In the genomic region with DNA sequence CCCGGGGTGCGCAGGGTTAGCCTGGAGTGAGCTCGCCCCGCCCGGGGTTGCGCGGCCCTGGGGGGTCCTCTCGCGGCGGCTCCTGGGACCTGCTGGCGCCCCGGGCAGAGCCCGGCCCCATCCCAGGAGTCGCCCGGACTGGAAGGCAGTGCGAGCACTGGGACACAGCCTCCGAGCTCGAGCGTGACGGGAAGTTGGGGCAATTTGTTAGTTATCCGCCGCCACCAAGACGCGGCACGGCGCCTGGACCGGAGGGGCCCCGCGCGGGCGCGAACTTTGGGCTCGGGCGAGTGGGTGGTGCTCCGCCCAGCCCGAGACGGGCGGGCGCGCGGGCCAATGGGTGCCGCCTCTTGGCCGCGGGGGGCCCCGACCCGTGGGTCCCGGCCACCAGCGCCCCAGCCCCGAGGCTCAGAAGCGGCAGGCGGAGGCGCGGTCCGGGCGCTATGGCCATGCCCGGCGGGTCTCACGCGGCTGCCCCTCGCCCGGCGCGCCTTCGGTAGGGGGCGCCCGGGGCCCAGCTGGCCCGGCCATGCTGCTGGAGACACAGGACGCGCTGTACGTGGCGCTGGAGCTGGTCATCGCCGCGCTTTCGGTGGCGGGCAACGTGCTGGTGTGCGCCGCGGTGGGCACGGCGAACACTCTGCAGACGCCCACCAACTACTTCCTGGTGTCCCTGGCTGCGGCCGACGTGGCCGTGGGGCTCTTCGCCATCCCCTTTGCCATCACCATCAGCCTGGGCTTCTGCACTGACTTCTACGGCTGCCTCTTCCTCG, we compare ENCODE assay signal across 9 cellular contexts. TPM values are rescaled to one million over a fixed set of nuclear protein-coding genes. Genes with fewer than 3 reads are reported as not detected.
DNase-seq lines count a peak whose midpoint lies in the region; ATAC-seq, FAIRE-seq and TF ChIP-seq lines count a peak whose summit lies in the region.
"Had no signal": no experiment of that assay in that cellular context is flagged by ENCODE, and none has a peak within 500 bp of the region (broad histone marks: within the 10 kb centered on the region; RNA-seq: fewer than 3 reads in every experiment).

A gene (plus strand): TSS at position 411 of the 773 bp plus-strand sequence. CDS start 119 bp downstream, at position 530.

- 17% methylated on average over 2 of the region's 90 CpGs for WGBS in SK-N-SH (ENCODE audit: low lambda C conversion rate)

- H4K20me1 ChIP-seq in SK-N-SH (ENCODE audit: insufficient read depth), result no peaks in the 10 kb centered on the region

- peak within 1 kb of the TSS; percentile 57 to 71 for H3K4me3 ChIP-seq in SK-N-SH (ENCODE audit: low read depth in 2 of 2, low read length in 1 of 2)
- H3K4me3 ChIP-seq in ascending aorta, result peak within 1 kb of the TSS; percentile 55 to 68
- peak within 1 kb of the TSS; percentile 51 to 66 for H3K4me3 ChIP-seq in right atrium auricular region

- no peaks in the 10 kb centered on the region for H3K36me3 ChIP-seq in SK-N-SH (replicated peaks in 1 of 2; ENCODE audit: control insufficient read depth in 1 of 2, insufficient read depth in 2 of 2, low read length in 1 of 2)
- no peaks in the 10 kb centered on the region for H3K36me3 ChIP-seq in ascending aorta
- H3K36me3 ChIP-seq in right atrium auricular region, result no peaks in the 10 kb centered on the region

- ATAC-seq in HG03045 (IDR thresholded peaks at IDR 0.05; ENCODE audit: unreplicated experiment), result no peak

- peak; percentile 96 for FAIRE-seq in HTR-8/SVneo (lab: Jason Lieb, UNC)
- FAIRE-seq: G401.6 had no signal

- TF ChIP-seq RAD21 in SK-N-SH (IDR thresholded peaks at IDR 0.05; ENCODE audit: low read length), result peak; percentile 54

- H3F3A ChIP-seq in SK-N-SH (replicated peaks; ENCODE audit: insufficient read depth), result no peaks in the 10 kb centered on the region

- peak; percentile 11 for DNase-seq in NCI-H1694 treated with DMSO at 0.1 percent for 48 hours (lab: John Stamatoyannopoulos, UW)
- DNase-seq in NCI-H1694 (lab: John Stamatoyannopoulos, UW), result no peak
- peak; percentile 93 for DNase-seq in HTR-8/SVneo (ENCODE audit: insufficient read length, low spot score)
- peak; percentile 94 for DNase-seq in SK-N-SH
- DNase-seq in ascending aorta (ENCODE audit: low spot score in 2 of 2), result no peak
- DNase-seq in right atrium auricular region (ENCODE audit: low spot score), result peak; percentile 62
- DNase-seq in putamen (ENCODE audit: low spot score), result peak; percentile 42

- TF ChIP-seq CTCF in SK-N-SH (IDR thresholded peaks at IDR 0.05) (peak; percentile 51), ascending aorta (IDR thresholded peaks at IDR 0.05) (peak; percentile 29 to 43 (median 32)), right atrium auricular region (IDR thresholded peaks at IDR 0.05) (peak; percentile 52 to 61)

- H3K4me1 ChIP-seq in SK-N-SH (ENCODE audit: control insufficient read depth in 1 of 2, insufficient read depth in 2 of 2, low read depth in 1 of 2, low read length in 1 of 2) (peaks cover 0 to 7% of the 10 kb centered on the region in 2 experiments; a peak in 1 of 4 replicates), ascending aorta (peaks cover 5 to 9% of the 10 kb centered on the region in 2 donors), right atrium auricular region (peaks cover 0 to 30% of the 10 kb centered on the region in 2 donors)

- TF ChIP-seq EP300 in SK-N-SH (IDR thresholded peaks at IDR 0.05; ENCODE audit: borderline replicate concordance in 1 of 2, low read depth in 1 of 2, low read length in 1 of 2), result no peak

- CTCF ChIA-PET in SK-N-SH (lab: Yijun Ruan, JAX), result interaction anchor here (0.6 to 4.0 kb wide), 27 partner anchors 8 to 637 kb away, joined by 3 to 42 read pairs (median 4); a partner anchor contains a TSS

- H3K9me3 ChIP-seq in SK-N-SH, result no peaks in the 10 kb centered on the region
- H3K9me3 ChIP-seq in ascending aorta, result no peaks in the 10 kb centered on the region
- no peaks in the 10 kb centered on the region for H3K9me3 ChIP-seq in right atrium auricular region

- H3K9ac ChIP-seq in SK-N-SH, result peak within 1 kb of the TSS; percentile 73

- H3K27ac ChIP-seq in SK-N-SH (ENCODE audit: low read depth in 2 of 2, low read length in 1 of 2), result no peak within 1 kb of the TSS
- H3K27ac ChIP-seq in ascending aorta, result no peak within 1 kb of the TSS
- H3K27ac ChIP-seq in right atrium auricular region, result peak within 1 kb of the TSS in 1 of 2 donors; percentile 27

- peak within 1 kb of the TSS; percentile 95 for H3K4me2 ChIP-seq in SK-N-SH

- H2AFZ ChIP-seq in SK-N-SH (ENCODE audit: low read depth), result peak within 1 kb of the TSS; percentile 91

- intact Hi-C loops in ascending aorta (cut with DNase I), result no loop called here

- POLR2A ChIA-PET in SK-N-SH (lab: Yijun Ruan, JAX), result interaction anchor here (1.0 kb wide), 1 partner anchor 55 kb away, joined by 3 read pairs; a partner anchor contains a TSS

- no peaks in the 10 kb centered on the region for H3K27me3 ChIP-seq in SK-N-SH (ENCODE audit: insufficient read depth)
- no peaks in the 10 kb centered on the region for H3K27me3 ChIP-seq in ascending aorta
- no peaks in the 10 kb centered on the region for H3K27me3 ChIP-seq in right atrium auricular region

- no peaks in the 10 kb centered on the region for H3K9me2 ChIP-seq in SK-N-SH

- H3K79me2 ChIP-seq in SK-N-SH (ENCODE audit: insufficient read depth), result no peaks in the 10 kb centered on the region

TF ChIP-seq in SK-N-SH, 30 proteins besides CTCF, POLR2A, EP300 and RAD21:
- TF ChIP-seq SIN3A (IDR thresholded peaks at IDR 0.05; ENCODE audit: borderline replicate concordance, low read depth, low read length) (peak; percentile 26; the same call in 1 of the 2 replicates), TAF1 (IDR thresholded peaks at IDR 0.05; ENCODE audit: borderline replicate concordance, low read depth, low read length) (peak; percentile 27; the same call in 1 of the 2 replicates), GABPA (IDR thresholded peaks at IDR 0.05; ENCODE audit: low read depth) (no peak), SMC3 (IDR thresholded peaks at IDR 0.05; ENCODE audit: low read depth, low read length) (peak; percentile 37), MEF2A (IDR thresholded peaks at IDR 0.05; ENCODE audit: borderline replicate concordance, low read depth) (no peak), FOSL2 (IDR thresholded peaks at IDR 0.05; ENCODE audit: borderline replicate concordance, low read depth) (no peak)
- TF ChIP-seq, protein P1, sequence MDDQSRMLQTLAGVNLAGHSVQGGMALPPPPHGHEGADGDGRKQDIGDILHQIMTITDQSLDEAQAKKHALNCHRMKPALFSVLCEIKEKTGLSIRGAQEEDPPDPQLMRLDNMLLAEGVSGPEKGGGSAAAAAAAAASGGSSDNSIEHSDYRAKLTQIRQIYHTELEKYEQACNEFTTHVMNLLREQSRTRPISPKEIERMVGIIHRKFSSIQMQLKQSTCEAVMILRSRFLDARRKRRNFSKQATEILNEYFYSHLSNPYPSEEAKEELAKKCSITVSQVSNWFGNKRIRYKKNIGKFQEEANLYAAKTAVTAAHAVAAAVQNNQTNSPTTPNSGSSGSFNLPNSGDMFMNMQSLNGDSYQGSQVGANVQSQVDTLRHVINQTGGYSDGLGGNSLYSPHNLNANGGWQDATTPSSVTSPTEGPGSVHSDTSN (IDR thresholded peaks at IDR 0.05), result peak; percentile 89
- TF ChIP-seq, protein P2, sequence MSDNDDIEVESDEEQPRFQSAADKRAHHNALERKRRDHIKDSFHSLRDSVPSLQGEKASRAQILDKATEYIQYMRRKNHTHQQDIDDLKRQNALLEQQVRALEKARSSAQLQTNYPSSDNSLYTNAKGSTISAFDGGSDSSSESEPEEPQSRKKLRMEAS (IDR thresholded peaks at IDR 0.05; ENCODE audit: low read depth), result peak; percentile 92; the same call in 1 of the 2 replicates

RNA-seq across cellular contexts. Expression of the gene that starts here (rescaled TPM):
- 12.6 and 14.4 TPM in 2 replicates for polyA plus RNA-seq in SK-N-SH (2012; rRNA removed)
- polyA plus RNA-seq in SK-N-SH (2012; cell fraction: cytosol; rRNA removed), result 9.2 and 13.8 TPM in 2 replicates
- 6.8 and 8.1 TPM in 2 replicates for polyA plus RNA-seq in SK-N-SH (2012; cell fraction: nucleus; rRNA removed)
- total RNA-seq in ascending aorta (not detected), right atrium auricular region (1 to 10 TPM in 1 of 2 donors, under 1 TPM in 1; 0.59 to 1.0 TPM)

Comparison
In these comparisons a context has a peak if more than half of its experiments do, and no peak if none do; other contexts are left out.
1. DNase-seq: peak in NCI-H1694 treated with DMSO at 0.1 percent for 48 hours (single experiment), HTR-8/SVneo (single experiment), SK-N-SH (single experiment), right atrium auricular region (single experiment) and putamen (single experiment); none in NCI-H1694 (single experiment) and ascending aorta (0 of 2).
2. Peak in every context shown above with its lines, with median percentiles within 50 percentile points of each other: H3K4me3 ChIP-seq and CTCF ChIP-seq.